In genomic region chr15:62648954-62649353, GRCh38 we compare ENCODE assay signal across 12 cellular contexts.
A peak's percentile ranks its signal among the peaks of the same experiment; 100 is the strongest.
DNase-seq lines count a peak whose midpoint lies in the region; ATAC-seq and TF ChIP-seq lines count a peak whose summit lies in the region.
"Had no signal": no experiment of that assay in that cellular context is flagged by ENCODE, and none has a peak within 500 bp of the region (broad histone marks: within the 10 kb centered on the region; RNA-seq: fewer than 3 reads in every experiment).

No MANE protein-coding gene starts in this region.

- no peak overlapping the region for H3K27ac Mint-ChIP-seq in natural killer cell

- TF ChIP-seq CTCF in AG09319 (IDR thresholded peaks at IDR 0.05; ENCODE audit: low read depth, low read length) (peak; percentile 4; the same call in 1 of the 2 replicates), VCaP (conservative IDR thresholded peaks at IDR 0.05) (peak; percentile 62), natural killer cell (IDR thresholded peaks at IDR 0.05) (no peak)

- H3F3A ChIP-seq in GM23248 (ENCODE audit: insufficient read depth) = no peaks in the 10 kb centered on the region

- no peaks in the 10 kb centered on the region for H4K20me1 ChIP-seq in GM23248 (ENCODE audit: insufficient read depth)

- intact Hi-C loops in natural killer cell (cut with micrococcal nuclease) = no loop called here

- H3K4me2 ChIP-seq in GM23248 (ENCODE audit: unreplicated experiment) = no peak overlapping the region

- H3K36me3 ChIP-seq in GM23248 (ENCODE audit: low read depth) = peaks cover 8% of the 10 kb centered on the region
- H3K36me3 ChIP-seq: HAP-1 had no signal

- H3K4me1 Mint-ChIP-seq in natural killer cell = no peaks in the 10 kb centered on the region

- no peaks in the 10 kb centered on the region for H3K36me3 Mint-ChIP-seq in natural killer cell

- no peak overlapping the region for H3K27ac ChIP-seq in GM23248
- H3K27ac ChIP-seq in VCaP = no peak overlapping the region

- H3K4me1 ChIP-seq in GM23248 (ENCODE audit: insufficient read depth) = peaks cover 14% of the 10 kb centered on the region; the same call in 1 of the 2 replicates

- in situ Hi-C loops in GM23248 (cut with MboI) = no loop called here

- ATAC-seq in natural killer cell = no peak

- DNase-seq in AG09319 (ENCODE audit: extremely low read depth, low read depth) = no peak
- peak; percentile 25 for DNase-seq in GM23248
- DNase-seq in left kidney (ENCODE audit: low read depth, low spot score) = peak; percentile 17
- no peak for DNase-seq in NCI-H2081 treated with DMSO at 0.1 percent for 48 hours (lab: John Stamatoyannopoulos, UW)
- DNase-seq in COLO668 (lab: John Stamatoyannopoulos, UW; ENCODE audit: unreplicated experiment) = no peak
- no peak for DNase-seq in natural killer cell
- DNase-seq in amniotic stem cell (lab: John Stamatoyannopoulos, UW) = no peak
- DNase-seq: DMS79 treated with DMSO at 0.1 percent for 48 hours, left cardiac atrium, MG63 had no signal

- H3K4me3 Mint-ChIP-seq in natural killer cell = no peak overlapping the region

- no peak overlapping the region for H3K4me3 ChIP-seq in GM23248
- H3K4me3 ChIP-seq: HAP-1, MG63 had no signal

- no peak overlapping the region for H2AFZ ChIP-seq in GM23248

- no peaks in the 10 kb centered on the region for H3K9me3 Mint-ChIP-seq in natural killer cell

- no peaks in the 10 kb centered on the region for H3K9me2 ChIP-seq in GM23248 (ENCODE audit: insufficient read depth)

- no peaks in the 10 kb centered on the region for H3K9me3 ChIP-seq in GM23248 (ENCODE audit: low read depth)
- H3K9me3 ChIP-seq: HAP-1 had no signal

- no peaks in the 10 kb centered on the region for H3K27me3 Mint-ChIP-seq in natural killer cell (ENCODE audit: low read depth in 2 of 2)

- H3K27me3 ChIP-seq in GM23248 (replicated peaks; ENCODE audit: insufficient read depth) = no peaks in the 10 kb centered on the region
- H3K27me3 ChIP-seq: MG63 had no signal

- H3K79me2 ChIP-seq in GM23248 (ENCODE audit: insufficient read depth) = no peaks in the 10 kb centered on the region

- 84 to 86% methylated on average over 6 of the region's 6 CpGs for WGBS in GM23248 (ENCODE audit: low coverage in 1 of 2, low lambda C conversion rate in 2 of 2, missing lambda C conversion rate in 2 of 2), 2 experiments

- H3K9ac ChIP-seq in GM23248 = no peak overlapping the region

Comparison
In these comparisons a context has a peak if more than half of its experiments do, and no peak if none do; other contexts are left out.
1. DNase-seq: peak in GM23248 (single experiment) and left kidney (single experiment); none in AG09319 (single experiment), NCI-H2081 treated with DMSO at 0.1 percent for 48 hours (single experiment), COLO668 (single experiment), natural killer cell (single experiment) and amniotic stem cell (single experiment).